In the genomic region with DNA sequence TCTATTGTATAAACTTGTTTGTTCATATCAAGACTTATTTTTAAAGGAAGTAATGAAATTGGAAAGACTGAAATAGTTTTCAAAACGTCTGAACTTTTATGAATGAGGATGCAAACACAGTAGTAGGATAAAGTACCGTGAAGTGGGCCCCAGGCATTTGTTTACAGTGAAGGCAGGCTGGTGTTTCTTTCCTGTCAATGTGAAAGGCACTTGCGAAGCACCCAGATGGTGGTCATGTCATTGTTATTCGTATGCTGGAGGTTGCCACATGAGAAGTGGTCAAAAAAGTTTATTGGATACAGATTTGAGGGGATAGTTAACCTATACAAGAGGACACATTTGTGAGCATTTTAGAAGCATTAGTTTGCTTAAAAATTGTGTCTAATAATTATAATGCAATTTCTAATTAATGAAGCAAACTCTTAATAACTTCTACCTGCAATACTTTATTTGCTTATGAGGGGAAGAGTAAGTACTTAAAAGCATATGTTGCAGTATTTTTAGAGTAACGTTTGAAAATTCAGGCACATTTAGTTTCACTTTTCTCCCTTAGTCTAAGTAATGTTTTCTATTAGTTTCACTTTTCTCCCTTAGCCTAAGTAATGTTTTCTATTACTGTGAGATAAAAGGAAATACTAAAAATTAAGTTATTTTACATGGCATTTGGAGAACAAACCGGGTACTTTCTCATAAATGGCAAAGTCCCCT, we compare ENCODE assay signal across 8 cellular contexts.
DNase-seq lines count a peak whose midpoint lies in the region; ATAC-seq and TF ChIP-seq lines count a peak whose summit lies in the region.

No MANE protein-coding gene starts in this region.

- H3K23ac ChIP-seq in mesenchymal stem cell (ENCODE audit: low read length in 2 of 2) = no peak overlapping the region

- H3F3A ChIP-seq in GM23338 (replicated peaks; ENCODE audit: low read depth) = no peaks in the 10 kb centered on the region

- peak overlapping the region; percentile 20; the same call in 1 of the 3 replicates for H3K4me3 Mint-ChIP-seq in GM23338

- no peak overlapping the region for H2BK15ac ChIP-seq in mesenchymal stem cell (ENCODE audit: low read depth, poor library complexity, severe bottlenecking)

- H3K27ac Mint-ChIP-seq in GM23338 = peak overlapping the region; percentile 98

- H3K36me3 Mint-ChIP-seq in GM23338 (ENCODE audit: low read depth) = peaks cover 18% of the 10 kb centered on the region

- H4K20me1 ChIP-seq in GM23338 (replicated peaks; ENCODE audit: insufficient read depth) = no peaks in the 10 kb centered on the region

- H3K9me2 ChIP-seq in GM23338 (ENCODE audit: insufficient read depth) = no peaks in the 10 kb centered on the region

- peaks cover 36% of the 10 kb centered on the region for H3K4me1 ChIP-seq in GM23338 (ENCODE audit: insufficient read depth)
- H3K4me1 ChIP-seq in adipocyte (ENCODE audit: control insufficient read depth, insufficient read depth, low read length) = peaks cover 29% of the 10 kb centered on the region
- peaks cover 6% of the 10 kb centered on the region for H3K4me1 ChIP-seq in mesenchymal stem cell (ENCODE audit: control insufficient read depth, insufficient read depth, low read depth, low read length)

- H3K4me3 ChIP-seq in AG09309 (ENCODE audit: control insufficient read depth, low read depth, low read length) (peak overlapping the region; percentile 24), GM23338 (peak overlapping the region; percentile 4; the same call in 1 of the 2 replicates), adipocyte (ENCODE audit: low read length) (peak overlapping the region; percentile 72), mesenchymal stem cell (ENCODE audit: insufficient read depth in 1 of 2, low read depth in 1 of 2, low read length in 2 of 2) (peak overlapping the region in 1 of 2 experiments; percentile 67)

- H2AK5ac ChIP-seq in mesenchymal stem cell (ENCODE audit: low read length, severe bottlenecking) = no peak overlapping the region

- H3K9me3 Mint-ChIP-seq in GM23338 = no peaks in the 10 kb centered on the region

- WGBS in mesenchymal stem cell = 17% methylated on average over 5 of the region's 6 CpGs

- no peak overlapping the region for H4K8ac ChIP-seq in mesenchymal stem cell (ENCODE audit: low read length)

- H3K27me3 ChIP-seq in GM23338 (ENCODE audit: insufficient read depth) = no peaks in the 10 kb centered on the region
- H3K27me3 ChIP-seq in adipocyte (replicated peaks; ENCODE audit: control insufficient read depth, insufficient read depth, low read length) = no peaks in the 10 kb centered on the region
- H3K27me3 ChIP-seq in mesenchymal stem cell (ENCODE audit: control insufficient read depth in 1 of 2, insufficient read depth in 1 of 2, low read length in 2 of 2) = no peaks in the 10 kb centered on the region

- H3K9ac ChIP-seq in adipocyte (ENCODE audit: low read length) = peak overlapping the region; percentile 75
- H3K9ac ChIP-seq in mesenchymal stem cell (ENCODE audit: low read length) = peak overlapping the region; percentile 88

- no peak overlapping the region for H4K91ac ChIP-seq in mesenchymal stem cell (ENCODE audit: low read length)

- no peak overlapping the region for H2AFZ ChIP-seq in GM23338
- H2AFZ ChIP-seq in mesenchymal stem cell (ENCODE audit: low read depth, low read length) = no peak overlapping the region

- peak; percentile 75 for ATAC-seq in GM23338

- no peak for DNase-seq in AG09309 (ENCODE audit: low read depth)
- peak; percentile 53 for DNase-seq in GM23338 (ENCODE audit: low spot score)
- DNase-seq in adipocyte (ENCODE audit: low read depth) = peak; percentile 71
- peak; percentile 76 for DNase-seq in mesenchymal stem cell
- DNase-seq in NCI-H526 (lab: John Stamatoyannopoulos, UW) = no peak
- DNase-seq in hypothalamus (lab: John Stamatoyannopoulos, UW) = no peak
- DNase-seq in NCI-H1048 (lab: John Stamatoyannopoulos, UW) = no peak
- DNase-seq in NCI-H1417 treated with DMSO at 0.1 percent for 48 hours (lab: John Stamatoyannopoulos, UW) = no peak

- peaks cover 2% of the 10 kb centered on the region for H3K27me3 Mint-ChIP-seq in GM23338 (ENCODE audit: insufficient read depth, low read depth, poor library complexity)

- H3K27ac ChIP-seq in GM23338 (ENCODE audit: low read depth) (peak overlapping the region; percentile 88), mesenchymal stem cell (ENCODE audit: low read length, poor library complexity, severe bottlenecking) (peak overlapping the region; percentile 30)

- peak overlapping the region in 1 of 2 experiments; percentile 25 for H2BK12ac ChIP-seq in mesenchymal stem cell (ENCODE audit: low read length in 2 of 2)

- no peaks in the 10 kb centered on the region for H3K79me1 ChIP-seq in mesenchymal stem cell (replicated peaks; ENCODE audit: low read length, poor library complexity, severe bottlenecking)

- TF ChIP-seq CTCF in AG09309 (IDR thresholded peaks at IDR 0.05; ENCODE audit: control insufficient read depth, insufficient read depth, low read depth, low read length, missing control alignments) (no peak), GM23338 (conservative IDR thresholded peaks at IDR 0.05; ENCODE audit: low read depth in 2 of 2) (no peak)

- H3K4me1 Mint-ChIP-seq in GM23338 = peaks cover 48% of the 10 kb centered on the region

- no peak overlapping the region for H3K14ac ChIP-seq in mesenchymal stem cell (ENCODE audit: low read length in 2 of 2)

- no peak overlapping the region for H2BK5ac ChIP-seq in mesenchymal stem cell (ENCODE audit: low read depth, low read length, poor library complexity, severe bottlenecking)

- peak overlapping the region; percentile 50 for H3K4me2 ChIP-seq in GM23338
- peak overlapping the region; percentile 39 for H3K4me2 ChIP-seq in mesenchymal stem cell (ENCODE audit: low read length, poor library complexity, severe bottlenecking)

- no peak overlapping the region for H3K18ac ChIP-seq in mesenchymal stem cell (ENCODE audit: low read depth in 1 of 2, low read length in 2 of 2)

- H3K9me3 ChIP-seq in adipocyte (ENCODE audit: control insufficient read depth, low read length) (no peaks in the 10 kb centered on the region), mesenchymal stem cell (ENCODE audit: control insufficient read depth, low read length) (no peaks in the 10 kb centered on the region)

- H3K36me3 ChIP-seq in GM23338 (ENCODE audit: insufficient read depth) = no peaks in the 10 kb centered on the region; the same call in 1 of the 2 replicates
- H3K36me3 ChIP-seq in adipocyte (ENCODE audit: control insufficient read depth, insufficient read depth, low read length, severe bottlenecking) = no peaks in the 10 kb centered on the region
- no peaks in the 10 kb centered on the region for H3K36me3 ChIP-seq in mesenchymal stem cell (ENCODE audit: control insufficient read depth in 1 of 2, insufficient read depth in 2 of 2, low read depth in 1 of 2, low read length in 2 of 2)

- H3K79me2 ChIP-seq in GM23338 (replicated peaks; ENCODE audit: insufficient read depth) = no peaks in the 10 kb centered on the region

- peak overlapping the region in 1 of 2 experiments; percentile 44 for H3K4ac ChIP-seq in mesenchymal stem cell (ENCODE audit: low read depth in 1 of 2, low read length in 2 of 2)

- no peak overlapping the region for H2BK120ac ChIP-seq in mesenchymal stem cell (ENCODE audit: low read depth, low read length)

TF ChIP-seq in GM23338, 12 proteins besides CTCF, POLR2A, EP300 and RAD21:
- TF ChIP-seq NANOG (IDR thresholded peaks at IDR 0.05; ENCODE audit: borderline replicate concordance) (0 out of 2 replicates have a peak, but pooled peaks have one; percentile 5), EZH2 (IDR thresholded peaks at IDR 0.05; ENCODE audit: low read depth, unreplicated experiment) (no peak)
TF ChIP-seq in GM23338: peak in this region for 1.

Comparison
In these comparisons a context has a peak if more than half of its experiments do, and no peak if none do; other contexts are left out.
1. DNase-seq: peak in GM23338 (single experiment), adipocyte (single experiment) and mesenchymal stem cell (single experiment); none in AG09309 (single experiment), NCI-H526 (0 of 2), hypothalamus (0 of 51), NCI-H1048 (single experiment) and NCI-H1417 treated with DMSO at 0.1 percent for 48 hours (single experiment).